In genomic region chr16:369866-370436, GRCh38 we compare ENCODE assay signal across 8 cellular contexts. TPM values are rescaled to one million over a fixed set of nuclear protein-coding genes. Genes with fewer than 3 reads are reported as not detected.
A peak's percentile ranks its signal among the peaks of the same experiment; 100 is the strongest.
DNase-seq lines count a peak whose midpoint lies in the region; TF ChIP-seq lines count a peak whose summit lies in the region.

No MANE protein-coding gene starts in this region.

- H3K27ac ChIP-seq in HUES6 (ENCODE audit: low read depth, low read length) (no peak overlapping the region), coronary artery (peak overlapping the region in 1 of 2 donors; percentile 68)

- peak overlapping the region; percentile 64 for H3K4me3 Mint-ChIP-seq in mesothelial cell of epicardium

- no peaks in the 10 kb centered on the region for H3K9me3 ChIP-seq in HUES6 (ENCODE audit: control insufficient read depth, insufficient read depth, low read depth, low read length)
- no peaks in the 10 kb centered on the region for H3K9me3 ChIP-seq in BE2C

- H3K27me3 ChIP-seq in HUES6 (ENCODE audit: control insufficient read depth, insufficient read depth, low read length) (no peaks in the 10 kb centered on the region), BE2C (no peaks in the 10 kb centered on the region)

- no peaks in the 10 kb centered on the region for H3K27me3 Mint-ChIP-seq in mesothelial cell of epicardium (ENCODE audit: low read depth)

- H3K9ac ChIP-seq in HUES6 (ENCODE audit: low read length), result peak overlapping the region; percentile 69

- H3K9me3 Mint-ChIP-seq in mesothelial cell of epicardium, result no peaks in the 10 kb centered on the region

- H3K4me3 ChIP-seq in HUES6 (ENCODE audit: low read depth, low read length) (peak overlapping the region; percentile 65), coronary artery (peak overlapping the region; percentile 73), BE2C (ENCODE audit: low read depth, low read length) (no peak overlapping the region)

- H3K4me1 ChIP-seq in HUES6 (ENCODE audit: control insufficient read depth, insufficient read depth, low read length) (peaks cover 12% of the 10 kb centered on the region; the same call in 1 of the 2 replicates), BE2C (peaks cover 15% of the 10 kb centered on the region)

- TF ChIP-seq CTCF in coronary artery (IDR thresholded peaks at IDR 0.05) (no peak), mesothelial cell of epicardium (IDR thresholded peaks at IDR 0.05; ENCODE audit: unreplicated experiment) (no peak), BE2C (IDR thresholded peaks at IDR 0.05; ENCODE audit: low read depth, low read length) (no peak)

- H3K36me3 ChIP-seq in HUES6 (ENCODE audit: control insufficient read depth, insufficient read depth, low read length), result peaks cover 62% of the 10 kb centered on the region
- peaks cover 25% of the 10 kb centered on the region for H3K36me3 ChIP-seq in BE2C

- in situ Hi-C loops in ACHN (cut with HindIII; ENCODE audit: low pct_ligation_motif_present, low pct_unique_long_range_greater_than_20kb, low sequenced_read_pairs), result no loop called here

- H3K4me1 Mint-ChIP-seq in mesothelial cell of epicardium, result peaks cover 10% of the 10 kb centered on the region

- H3K27ac Mint-ChIP-seq in mesothelial cell of epicardium, result no peak overlapping the region

- DNase-seq in ACHN (peak; percentile 58), coronary artery (ENCODE audit: low spot score) (no peak), mesothelial cell of epicardium (ENCODE audit: low spot score in 2 of 2, unreplicated experiment in 2 of 2) (no peak), hypothalamus (lab: John Stamatoyannopoulos, UW) (no peak), BE2C (no peak), NCI-H2107 (lab: John Stamatoyannopoulos, UW) (no peak), NCI-H1417 treated with DMSO at 0.1 percent for 48 hours (lab: John Stamatoyannopoulos, UW) (no peak)

- peaks cover 3% of the 10 kb centered on the region for H3K36me3 Mint-ChIP-seq in mesothelial cell of epicardium

RNA-seq across cellular contexts. Expression of gene MRPL28, which starts 0.4 kb away (rescaled TPM):
- 75.3 to 75.9 TPM (median 75.9 TPM) in 3 replicates for total RNA-seq in mesothelial cell of epicardium
- polyA plus RNA-seq in BE2C (2012; ENCODE audit: insufficient read depth, insufficient read length, low read depth), result 231 TPM

RNA-seq across cellular contexts. Expression of gene PGAP6, which starts 11.8 kb away (rescaled TPM):
- 48.6 to 51.4 TPM (median 49.0 TPM) in 3 replicates for total RNA-seq in mesothelial cell of epicardium
- 137 TPM for polyA plus RNA-seq in BE2C (2012; ENCODE audit: insufficient read depth, insufficient read length, low read depth)

RNA-seq across cellular contexts. Expression of gene AXIN1, which starts 17.4 kb away (rescaled TPM):
- total RNA-seq in mesothelial cell of epicardium, result 31.1 to 34.0 TPM (median 33.2 TPM) in 3 replicates
- polyA plus RNA-seq in BE2C (2012; ENCODE audit: insufficient read depth, insufficient read length, low read depth), result 24.6 TPM

RNA-seq across cellular contexts. Expression of gene NME4, which starts 27.0 kb away (rescaled TPM):
- 252 to 258 TPM (median 253 TPM) in 3 replicates for total RNA-seq in mesothelial cell of epicardium
- polyA plus RNA-seq in BE2C (2012; ENCODE audit: insufficient read depth, insufficient read length, low read depth), result 507 TPM

RNA-seq across cellular contexts. Expression of gene DECR2, which starts 31.7 kb away (rescaled TPM):
- 29.3 to 35.4 TPM (median 31.2 TPM) in 3 replicates for total RNA-seq in mesothelial cell of epicardium
- polyA plus RNA-seq in BE2C (2012; ENCODE audit: insufficient read depth, insufficient read length, low read depth), result 11.6 TPM
